Comparison of ENCODE assay signal across 1 cellular context in the genomic region with DNA sequence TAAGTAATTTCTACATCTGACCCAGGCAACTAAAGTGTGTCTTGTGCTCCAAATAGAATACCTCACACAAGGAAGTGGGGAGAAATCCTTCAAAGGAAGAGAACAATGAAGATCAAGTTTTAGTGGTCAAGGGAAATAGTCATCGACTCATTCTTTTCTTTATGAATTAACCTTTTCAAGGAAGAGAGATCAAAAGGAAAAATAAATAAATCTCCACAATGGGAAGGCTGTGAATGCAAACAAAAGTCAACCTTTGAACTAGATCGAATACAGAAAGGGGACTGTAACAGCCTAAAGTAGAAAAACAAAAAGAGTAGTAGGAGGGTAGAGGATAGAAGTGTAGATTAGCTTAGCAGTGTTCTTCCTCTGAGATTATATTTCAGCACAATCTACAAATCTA.
TF ChIP-seq lines count a peak whose summit lies in the region.

No MANE protein-coding gene starts in this region.

TF ChIP-seq in GM23338, 12 proteins besides CTCF, POLR2A, EP300 and RAD21 (continued from another document):
- TF ChIP-seq, protein P1, sequence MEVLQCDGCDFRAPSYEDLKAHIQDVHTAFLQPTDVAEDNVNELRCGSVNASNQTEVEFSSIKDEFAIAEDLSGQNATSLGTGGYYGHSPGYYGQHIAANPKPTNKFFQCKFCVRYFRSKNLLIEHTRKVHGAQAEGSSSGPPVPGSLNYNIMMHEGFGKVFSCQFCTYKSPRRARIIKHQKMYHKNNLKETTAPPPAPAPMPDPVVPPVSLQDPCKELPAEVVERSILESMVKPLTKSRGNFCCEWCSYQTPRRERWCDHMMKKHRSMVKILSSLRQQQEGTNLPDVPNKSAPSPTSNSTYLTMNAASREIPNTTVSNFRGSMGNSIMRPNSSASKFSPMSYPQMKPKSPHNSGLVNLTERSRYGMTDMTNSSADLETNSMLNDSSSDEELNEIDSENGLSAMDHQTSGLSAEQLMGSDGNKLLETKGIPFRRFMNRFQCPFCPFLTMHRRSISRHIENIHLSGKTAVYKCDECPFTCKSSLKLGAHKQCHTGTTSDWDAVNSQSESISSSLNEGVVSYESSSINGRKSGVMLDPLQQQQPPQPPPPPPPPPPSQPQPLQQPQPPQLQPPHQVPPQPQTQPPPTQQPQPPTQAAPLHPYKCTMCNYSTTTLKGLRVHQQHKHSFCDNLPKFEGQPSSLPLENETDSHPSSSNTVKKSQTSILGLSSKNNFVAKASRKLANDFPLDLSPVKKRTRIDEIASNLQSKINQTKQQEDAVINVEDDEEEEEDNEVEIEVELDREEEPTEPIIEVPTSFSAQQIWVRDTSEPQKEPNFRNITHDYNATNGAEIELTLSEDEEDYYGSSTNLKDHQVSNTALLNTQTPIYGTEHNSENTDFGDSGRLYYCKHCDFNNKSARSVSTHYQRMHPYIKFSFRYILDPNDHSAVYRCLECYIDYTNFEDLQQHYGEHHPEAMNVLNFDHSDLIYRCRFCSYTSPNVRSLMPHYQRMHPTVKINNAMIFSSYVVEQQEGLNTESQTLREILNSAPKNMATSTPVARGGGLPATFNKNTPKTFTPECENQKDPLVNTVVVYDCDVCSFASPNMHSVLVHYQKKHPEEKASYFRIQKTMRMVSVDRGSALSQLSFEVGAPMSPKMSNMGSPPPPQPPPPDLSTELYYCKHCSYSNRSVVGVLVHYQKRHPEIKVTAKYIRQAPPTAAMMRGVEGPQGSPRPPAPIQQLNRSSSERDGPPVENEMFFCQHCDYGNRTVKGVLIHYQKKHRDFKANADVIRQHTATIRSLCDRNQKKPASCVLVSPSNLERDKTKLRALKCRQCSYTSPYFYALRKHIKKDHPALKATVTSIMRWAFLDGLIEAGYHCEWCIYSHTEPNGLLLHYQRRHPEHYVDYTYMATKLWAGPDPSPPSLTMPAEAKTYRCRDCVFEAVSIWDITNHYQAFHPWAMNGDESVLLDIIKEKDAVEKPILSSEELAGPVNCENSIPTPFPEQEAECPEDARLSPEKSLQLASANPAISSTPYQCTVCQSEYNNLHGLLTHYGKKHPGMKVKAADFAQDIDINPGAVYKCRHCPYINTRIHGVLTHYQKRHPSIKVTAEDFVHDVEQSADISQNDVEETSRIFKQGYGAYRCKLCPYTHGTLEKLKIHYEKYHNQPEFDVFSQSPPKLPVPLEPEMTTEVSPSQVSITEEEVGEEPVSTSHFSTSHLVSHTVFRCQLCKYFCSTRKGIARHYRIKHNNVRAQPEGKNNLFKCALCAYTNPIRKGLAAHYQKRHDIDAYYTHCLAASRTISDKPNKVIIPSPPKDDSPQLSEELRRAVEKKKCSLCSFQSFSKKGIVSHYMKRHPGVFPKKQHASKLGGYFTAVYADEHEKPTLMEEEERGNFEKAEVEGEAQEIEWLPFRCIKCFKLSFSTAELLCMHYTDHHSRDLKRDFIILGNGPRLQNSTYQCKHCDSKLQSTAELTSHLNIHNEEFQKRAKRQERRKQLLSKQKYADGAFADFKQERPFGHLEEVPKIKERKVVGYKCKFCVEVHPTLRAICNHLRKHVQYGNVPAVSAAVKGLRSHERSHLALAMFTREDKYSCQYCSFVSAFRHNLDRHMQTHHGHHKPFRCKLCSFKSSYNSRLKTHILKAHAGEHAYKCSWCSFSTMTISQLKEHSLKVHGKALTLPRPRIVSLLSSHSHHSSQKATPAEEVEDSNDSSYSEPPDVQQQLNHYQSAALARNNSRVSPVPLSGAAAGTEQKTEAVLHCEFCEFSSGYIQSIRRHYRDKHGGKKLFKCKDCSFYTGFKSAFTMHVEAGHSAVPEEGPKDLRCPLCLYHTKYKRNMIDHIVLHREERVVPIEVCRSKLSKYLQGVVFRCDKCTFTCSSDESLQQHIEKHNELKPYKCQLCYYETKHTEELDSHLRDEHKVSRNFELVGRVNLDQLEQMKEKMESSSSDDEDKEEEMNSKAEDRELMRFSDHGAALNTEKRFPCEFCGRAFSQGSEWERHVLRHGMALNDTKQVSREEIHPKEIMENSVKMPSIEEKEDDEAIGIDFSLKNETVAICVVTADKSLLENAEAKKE (CRISPR knock-in tag; IDR thresholded peaks at IDR 0.05) = no peak
- TF ChIP-seq, protein P2, sequence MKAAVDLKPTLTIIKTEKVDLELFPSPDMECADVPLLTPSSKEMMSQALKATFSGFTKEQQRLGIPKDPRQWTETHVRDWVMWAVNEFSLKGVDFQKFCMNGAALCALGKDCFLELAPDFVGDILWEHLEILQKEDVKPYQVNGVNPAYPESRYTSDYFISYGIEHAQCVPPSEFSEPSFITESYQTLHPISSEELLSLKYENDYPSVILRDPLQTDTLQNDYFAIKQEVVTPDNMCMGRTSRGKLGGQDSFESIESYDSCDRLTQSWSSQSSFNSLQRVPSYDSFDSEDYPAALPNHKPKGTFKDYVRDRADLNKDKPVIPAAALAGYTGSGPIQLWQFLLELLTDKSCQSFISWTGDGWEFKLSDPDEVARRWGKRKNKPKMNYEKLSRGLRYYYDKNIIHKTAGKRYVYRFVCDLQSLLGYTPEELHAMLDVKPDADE (IDR thresholded peaks at IDR 0.05) = no peak
- TF ChIP-seq POLR2AphosphoS5 (IDR thresholded peaks at IDR 0.05; ENCODE audit: low read depth) (no peak), STAT1 (IDR thresholded peaks at IDR 0.05; ENCODE audit: unreplicated experiment) (no peak), ZNF331 (CRISPR knock-in tag; IDR thresholded peaks at IDR 0.05; ENCODE audit: low read depth) (no peak), JUNB (IDR thresholded peaks at IDR 0.05; ENCODE audit: unreplicated experiment) (no peak)
